ENCODE assay signal across 8 cellular contexts in the genomic region with DNA sequence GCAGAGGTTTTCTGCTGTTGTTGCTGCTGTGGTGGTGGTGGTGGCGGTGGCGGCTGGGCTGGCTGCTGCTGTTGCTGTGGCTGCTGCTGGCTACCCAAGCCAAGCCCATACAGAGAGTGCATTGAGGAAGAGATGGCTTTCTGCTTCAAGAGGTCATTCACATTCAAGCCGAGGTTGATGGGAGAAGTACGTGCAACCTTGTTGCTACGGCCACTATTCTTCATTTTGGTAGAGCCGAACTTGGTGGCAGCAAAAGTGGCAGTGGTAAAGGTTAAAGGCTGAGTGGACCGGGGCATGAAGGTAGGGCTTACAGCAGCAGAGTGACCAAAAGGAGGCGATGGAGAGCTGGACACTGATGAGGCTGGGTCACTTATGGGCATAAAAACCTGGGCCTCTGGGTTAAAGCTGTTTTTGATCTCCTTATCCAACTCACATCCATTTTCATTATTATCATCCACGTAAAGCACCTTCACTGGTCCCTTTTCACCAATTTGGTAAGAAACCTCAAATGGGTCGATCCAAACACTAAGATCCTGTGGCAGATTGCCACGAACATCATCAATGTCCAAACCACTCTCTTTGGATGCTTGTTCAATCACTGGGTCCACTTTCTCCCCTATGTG. TPM values are rescaled to one million over a fixed set of nuclear protein-coding genes. Genes with fewer than 3 reads are reported as not detected.
DNase-seq lines count a peak whose midpoint lies in the region; ATAC-seq, FAIRE-seq and TF ChIP-seq lines count a peak whose summit lies in the region.

No MANE protein-coding gene starts in this region.

- POLR2A ChIA-PET in endothelial cell of umbilical vein (lab: Charles Lee): no interaction called here
- POLR2A ChIA-PET in naive thymus-derived CD4-positive, alpha-beta T cell (lab: Charles Lee): interaction anchor here (5.6 to 18.6 kb wide), 5 partner anchors 10 to 83 kb away, joined by 94 to 828 read pairs (median 282); no protein-coding TSS in a partner anchor

- no peak overlapping the region for H3K9ac ChIP-seq in endothelial cell of umbilical vein (replicated peaks; ENCODE audit: extremely low read depth, insufficient read depth, low read length)

- BruUV-seq in endothelial cell of umbilical vein (replicated peaks; lab: Mats Ljungman, UMichigan): no TSS peak

- TF ChIP-seq CTCF in GM20000 (IDR thresholded peaks at IDR 0.05; ENCODE audit: extremely low read depth, missing control alignments) (peak; percentile 42), endothelial cell of umbilical vein (IDR thresholded peaks at IDR 0.05; ENCODE audit: extremely low read depth in 1 of 2, insufficient read depth in 1 of 2, low read depth in 1 of 2, low read length in 2 of 2) (peak; percentile 53 to 68)

- no peak overlapping the region for H3K27ac ChIP-seq in endothelial cell of umbilical vein (ENCODE audit: insufficient read depth, low read depth, low read length)
- H3K27ac ChIP-seq in naive thymus-derived CD4-positive, alpha-beta T cell (ENCODE audit: low read depth, low read length): peak overlapping the region; percentile 17

- peaks cover 15% of the 10 kb centered on the region for H3K36me3 Mint-ChIP-seq in T-helper 17 cell (ENCODE audit: low read depth)
- H3K36me3 Mint-ChIP-seq in naive thymus-derived CD4-positive, alpha-beta T cell: peaks cover 0 to 33% (median 19%) of the 10 kb centered on the region in 5 donors

- peaks cover 2 to 5% of the 10 kb centered on the region in 2 experiments for H3K36me3 ChIP-seq in endothelial cell of umbilical vein (ENCODE audit: control insufficient read depth in 2 of 2, extremely low read depth in 1 of 2, insufficient read depth in 2 of 2, low read length in 2 of 2)
- H3K36me3 ChIP-seq in naive thymus-derived CD4-positive, alpha-beta T cell (ENCODE audit: control insufficient read depth in 2 of 3, insufficient read depth in 3 of 3, low read length in 3 of 3): peaks cover 5 to 16% (median 13%) of the 10 kb centered on the region in 3 experiments

- CTCF ChIA-PET in endothelial cell of umbilical vein (lab: Charles Lee): interaction anchor here (0.8 to 8.0 kb wide), 12 partner anchors 10 to 290 kb away, joined by 3 to 149 read pairs (median 4); a partner anchor contains a TSS
- CTCF ChIA-PET in naive thymus-derived CD4-positive, alpha-beta T cell (lab: Charles Lee): interaction anchor here (0.7 to 6.3 kb wide), 9 partner anchors 8 to 93 kb away, joined by 3 to 58 read pairs (median 3); no protein-coding TSS in a partner anchor

- H3K4me2 ChIP-seq in endothelial cell of umbilical vein (ENCODE audit: insufficient read depth, low read length): no peak overlapping the region

- dilution Hi-C loops in endothelial cell of umbilical vein (cut with MboI; ENCODE audit: extremely low pct_ligation_motif_present, low sequenced_read_pairs): no loop called here

- peaks cover 0 to 5% (median 0%) of the 10 kb centered on the region in 11 donors for H3K9me3 Mint-ChIP-seq in naive thymus-derived CD4-positive, alpha-beta T cell

- H3K9me3 ChIP-seq in T-helper 17 cell (ENCODE audit: control insufficient read depth, low read length, poor library complexity, severe bottlenecking) (no peaks in the 10 kb centered on the region), endothelial cell of umbilical vein (replicated peaks; ENCODE audit: control insufficient read depth, insufficient read depth, low read length) (no peaks in the 10 kb centered on the region)
- H3K9me3 ChIP-seq in naive thymus-derived CD4-positive, alpha-beta T cell (ENCODE audit: control insufficient read depth in 2 of 3, low read length in 3 of 3): no peaks in the 10 kb centered on the region

- peak; percentile 68 to 77 for DNase-seq in AML-193 (lab: John Stamatoyannopoulos, UW)
- no peak for DNase-seq in GM20000 (ENCODE audit: low spot score)
- DNase-seq in T-helper 17 cell: no peak
- DNase-seq in endothelial cell of umbilical vein (ENCODE audit: low read depth, low spot score): peak; percentile 28
- peak in 1 of 9 donors; percentile 17 for DNase-seq in naive thymus-derived CD4-positive, alpha-beta T cell
- DNase-seq in NCI-H1105 (lab: John Stamatoyannopoulos, UW): no peak

- H3K4me1 Mint-ChIP-seq in T-helper 17 cell: peaks cover 41% of the 10 kb centered on the region
- peaks cover 28 to 58% (median 49%) of the 10 kb centered on the region in 7 donors for H3K4me1 Mint-ChIP-seq in naive thymus-derived CD4-positive, alpha-beta T cell

- no peaks in the 10 kb centered on the region for H3K27me3 Mint-ChIP-seq in T-helper 17 cell
- peaks cover 0 to 2% (median 0%) of the 10 kb centered on the region in 5 donors for H3K27me3 Mint-ChIP-seq in naive thymus-derived CD4-positive, alpha-beta T cell

- peak overlapping the region; percentile 97 for H3K27ac Mint-ChIP-seq in T-helper 17 cell
- peak overlapping the region; percentile 54 to 100 (median 84) for H3K27ac Mint-ChIP-seq in naive thymus-derived CD4-positive, alpha-beta T cell

- ATAC-seq in T-helper 17 cell (no peak), HG02571 (IDR thresholded peaks at IDR 0.05; ENCODE audit: unreplicated experiment) (no peak), HG02970 (IDR thresholded peaks at IDR 0.05; ENCODE audit: low FRiP score, unreplicated experiment) (no peak)
- no peak for ATAC-seq in naive thymus-derived CD4-positive, alpha-beta T cell

- intact Hi-C loops in endothelial cell of umbilical vein (cut with micrococcal nuclease): loop anchor here (1.0 kb wide), 1 partner anchor 87 kb away; no protein-coding TSS in a partner anchor
- intact Hi-C loops in naive thymus-derived CD4-positive, alpha-beta T cell (cut with micrococcal nuclease): loop anchor here in 1 of 2 donors (1.0 kb wide), 1 partner anchor 93 kb away; no protein-coding TSS in a partner anchor

- H4K20me1 ChIP-seq in endothelial cell of umbilical vein (replicated peaks; ENCODE audit: control insufficient read depth, extremely low read depth, insufficient read depth, low read length): no peaks in the 10 kb centered on the region

- H3K79me2 ChIP-seq in endothelial cell of umbilical vein (ENCODE audit: control insufficient read depth, insufficient read depth, low read length): peaks cover 4% of the 10 kb centered on the region

- H3K4me1 ChIP-seq in endothelial cell of umbilical vein (ENCODE audit: control insufficient read depth, extremely low read depth, insufficient read depth, low read length): peaks cover 11% of the 10 kb centered on the region
- peaks cover 32 to 36% of the 10 kb centered on the region in 2 donors for H3K4me1 ChIP-seq in naive thymus-derived CD4-positive, alpha-beta T cell (ENCODE audit: control insufficient read depth in 2 of 2, insufficient read depth in 2 of 2, low read length in 2 of 2)

- TF ChIP-seq POLR2A in endothelial cell of umbilical vein (IDR thresholded peaks at IDR 0.05; ENCODE audit: low read depth, low read length): no peak

- H3K9me1 ChIP-seq in endothelial cell of umbilical vein (replicated peaks; ENCODE audit: control insufficient read depth, extremely low read depth, insufficient read depth, low read length): no peaks in the 10 kb centered on the region

- peak overlapping the region; percentile 99 for H3K4me3 Mint-ChIP-seq in T-helper 17 cell
- H3K4me3 Mint-ChIP-seq in naive thymus-derived CD4-positive, alpha-beta T cell: peak overlapping the region; percentile 73 to 100 (median 100)

- no peak overlapping the region for H3K4me3 ChIP-seq in endothelial cell of umbilical vein (replicated peaks in 1 of 3; ENCODE audit: insufficient read depth in 1 of 3, low read depth in 1 of 3, low read length in 3 of 3)
- peak overlapping the region; percentile 24 for H3K4me3 ChIP-seq in naive thymus-derived CD4-positive, alpha-beta T cell (ENCODE audit: low read length)

- no peak overlapping the region for H2AFZ ChIP-seq in endothelial cell of umbilical vein (ENCODE audit: low read depth, low read length)

- H3K27me3 ChIP-seq in endothelial cell of umbilical vein (ENCODE audit: control insufficient read depth in 2 of 2, insufficient read depth in 2 of 2, low read length in 2 of 2): no peaks in the 10 kb centered on the region
- no peaks in the 10 kb centered on the region for H3K27me3 ChIP-seq in naive thymus-derived CD4-positive, alpha-beta T cell (ENCODE audit: control insufficient read depth in 2 of 2, insufficient read depth in 2 of 2, low read length in 2 of 2)

- no peak for FAIRE-seq in endothelial cell of umbilical vein (lab: Jason Lieb, UNC)

TF ChIP-seq in endothelial cell of umbilical vein, 7 proteins besides CTCF, POLR2A, EP300 and RAD21 (continues in another document):
- TF ChIP-seq GATA2 (IDR thresholded peaks at IDR 0.05; ENCODE audit: insufficient read depth, insufficient read length, low read depth, low read length): no peak
- no peak for TF ChIP-seq FOS (IDR thresholded peaks at IDR 0.05; ENCODE audit: borderline replicate concordance, insufficient read depth, low read length)
- no peak for TF ChIP-seq MYC (IDR thresholded peaks at IDR 0.05; ENCODE audit: low read depth, low read length)
- no peak for TF ChIP-seq EZH2 (IDR thresholded peaks at IDR 0.05; ENCODE audit: borderline replicate concordance, low read depth, low read length, severe bottlenecking)

RNA-seq across cellular contexts. Expression of a gene that starts 2.8 kb away (rescaled TPM):
- total RNA-seq in T-helper 17 cell (100 to 1,000 TPM; 226 to 358 TPM), endothelial cell of umbilical vein (12.9 and 13.0 TPM in 2 replicates)
- polyA plus RNA-seq in endothelial cell of umbilical vein: 3.3 and 4.2 TPM in 2 replicates
- polyA plus RNA-seq in endothelial cell of umbilical vein (2011; cell fraction: cytosol; rRNA removed): 3.3 and 3.6 TPM in 2 replicates
- 2.3 and 2.6 TPM in 2 replicates for polyA plus RNA-seq in endothelial cell of umbilical vein (2011; cell fraction: nucleus; rRNA removed)
- polyA plus RNA-seq in endothelial cell of umbilical vein (2012): 10.7 and 13.5 TPM in 2 replicates
- polyA minus RNA-seq in endothelial cell of umbilical vein: 5.9 and 6.1 TPM in 2 replicates
- polyA minus RNA-seq in endothelial cell of umbilical vein (2011; cell fraction: cytosol; rRNA and poly(A)+ RNA removed): 103 TPM
- 3.0 and 9.5 TPM in 2 replicates for polyA minus RNA-seq in endothelial cell of umbilical vein (2011; cell fraction: nucleus; rRNA and poly(A)+ RNA removed)
- 100 to 1,000 TPM in 4 of 5 experiments, 10 to 100 TPM in 1; 51.5 to 261 (median 131) TPM for total RNA-seq in naive thymus-derived CD4-positive, alpha-beta T cell
- polyA plus RNA-seq in naive thymus-derived CD4-positive, alpha-beta T cell: 10 to 100 TPM; 27.9 to 33.7 TPM

RNA-seq across cellular contexts. Expression of a gene that starts 27.9 kb away (rescaled TPM):
- total RNA-seq in T-helper 17 cell (not detected), endothelial cell of umbilical vein (not detected in 2 replicates)
- polyA plus RNA-seq in endothelial cell of umbilical vein: 0.03 TPM in 1 of 2 replicates, not detected in the other
- polyA plus RNA-seq in endothelial cell of umbilical vein (2011; cell fraction: cytosol; rRNA removed): not detected in 2 replicates
- polyA plus RNA-seq in endothelial cell of umbilical vein (2011; cell fraction: nucleus; rRNA removed): not detected in 2 replicates
- not detected in 2 replicates for polyA plus RNA-seq in endothelial cell of umbilical vein (2012)
- not detected in 2 replicates for polyA minus RNA-seq in endothelial cell of umbilical vein
- polyA minus RNA-seq in endothelial cell of umbilical vein (2011; cell fraction: cytosol; rRNA and poly(A)+ RNA removed): not detected
- not detected in 2 replicates for polyA minus RNA-seq in endothelial cell of umbilical vein (2011; cell fraction: nucleus; rRNA and poly(A)+ RNA removed)
- total RNA-seq in naive thymus-derived CD4-positive, alpha-beta T cell: not detected
- polyA plus RNA-seq in naive thymus-derived CD4-positive, alpha-beta T cell: not detected

Comparison
In these comparisons a context has a peak if more than half of its experiments do, and no peak if none do; other contexts are left out.
1. DNase-seq: peak in AML-193 (2 of 2) and endothelial cell of umbilical vein (single experiment); none in GM20000 (single experiment), T-helper 17 cell (0 of 3) and NCI-H1105 (single experiment).